8 cellular contexts compared by ENCODE assay signal in the genomic region with DNA sequence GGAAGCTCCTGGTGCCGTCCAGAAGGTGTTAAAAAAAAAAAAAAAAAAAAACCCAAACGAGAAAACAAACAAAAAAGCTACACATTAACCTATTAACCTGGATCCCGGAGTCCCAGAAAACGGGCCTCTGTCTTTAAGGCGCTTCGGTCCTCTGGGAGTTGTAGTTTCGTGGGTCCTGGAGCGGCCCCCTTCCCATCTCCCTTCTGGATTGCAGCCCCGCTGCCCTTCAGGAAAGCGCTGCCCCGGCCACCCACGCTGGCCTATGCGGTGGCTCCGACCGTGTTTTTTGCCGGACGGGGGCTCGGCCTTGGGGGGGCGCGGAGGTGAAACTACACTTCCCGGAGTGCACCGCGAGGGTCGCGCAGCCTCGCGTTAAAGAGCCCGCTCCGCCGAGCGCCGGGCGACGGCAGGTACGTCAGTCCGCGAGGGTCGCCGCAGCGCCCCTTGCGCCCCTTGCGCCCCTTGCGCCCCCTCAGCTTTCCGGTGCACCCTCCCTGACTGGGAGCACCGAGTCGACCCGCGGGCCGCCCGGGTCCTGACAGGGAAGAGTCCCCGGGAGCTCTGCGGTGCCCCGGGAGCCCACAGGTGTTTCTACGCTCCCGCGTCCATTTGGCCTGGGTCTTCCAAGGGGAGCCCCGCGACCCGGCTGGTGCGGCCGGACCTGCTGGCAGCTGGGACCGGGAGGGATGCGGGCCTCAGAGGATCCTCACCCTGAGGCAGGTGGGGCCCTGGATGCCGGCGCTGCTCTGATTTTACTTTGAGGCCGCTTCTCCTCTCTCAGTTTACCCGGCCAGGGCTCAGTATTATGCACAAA.
DNase-seq lines count a peak whose midpoint lies in the region; ATAC-seq and TF ChIP-seq lines count a peak whose summit lies in the region.

A gene (plus strand): TSS at position 375 of the 814 bp plus-strand sequence. CDS start 8,596 bp downstream, outside the sequence.

- peak; percentile 84 for ATAC-seq in GM19455 (IDR thresholded peaks at IDR 0.05; ENCODE audit: unreplicated experiment)

- H3K36me3 ChIP-seq in neuron (ENCODE audit: insufficient read depth, low read length) (no peaks in the 10 kb centered on the region), subcutaneous abdominal adipose tissue (ENCODE audit: control insufficient read depth in 5 of 5, insufficient read depth in 5 of 5, low read length in 5 of 5) (no peaks in the 10 kb centered on the region)

- H2AFZ ChIP-seq in neuron (ENCODE audit: low read depth, low read length), result peak within 1 kb of the TSS; percentile 97

- H3K9me3 ChIP-seq in neuron (ENCODE audit: low read length), result no peaks in the 10 kb centered on the region
- no peaks in the 10 kb centered on the region for H3K9me3 ChIP-seq in subcutaneous abdominal adipose tissue (ENCODE audit: control insufficient read depth in 5 of 5, low read length in 5 of 5)

- H3K4me3 ChIP-seq in HL-60 (replicated peaks; ENCODE audit: insufficient read depth, low read length), result peak within 1 kb of the TSS; percentile 100
- H3K4me3 ChIP-seq in neuron (ENCODE audit: low read length), result peak within 1 kb of the TSS; percentile 80
- peak within 1 kb of the TSS; percentile 83 to 92 (median 85) for H3K4me3 ChIP-seq in subcutaneous abdominal adipose tissue (ENCODE audit: low read depth in 1 of 5, low read length in 5 of 5)

- DNase-seq in COR-L47 (lab: John Stamatoyannopoulos, UW) (peak; percentile 54), HL-60 (ENCODE audit: low read depth in 1 of 2, low spot score in 1 of 2) (peak; percentile 42 to 57), RKO (ENCODE audit: low spot score) (peak; percentile 85), foreskin melanocyte (peak; percentile 67)
- DNase-seq in activated effector memory CD4-positive, alpha-beta T cell treated with anti-CD3 and anti-CD28 coated beads, Interleukin-2, amount 50 U/mL, for 16 hours, result peak; percentile 89

- peak within 1 kb of the TSS; percentile 63 to 98 (median 95) for H3K9ac ChIP-seq in subcutaneous abdominal adipose tissue (ENCODE audit: low read length in 5 of 5)

- H3K27me3 ChIP-seq in HL-60 (ENCODE audit: insufficient read depth, poor library complexity, severe bottlenecking) (no peaks in the 10 kb centered on the region), neuron (ENCODE audit: insufficient read depth, low read length) (no peaks in the 10 kb centered on the region), subcutaneous abdominal adipose tissue (ENCODE audit: control insufficient read depth in 5 of 5, insufficient read depth in 4 of 5, low read length in 5 of 5) (no peaks in the 10 kb centered on the region)

- peaks cover 5% of the 10 kb centered on the region for H3K4me1 ChIP-seq in neuron (ENCODE audit: insufficient read depth, low read length)
- peaks cover 0 to 16% (median 15%) of the 10 kb centered on the region in 5 donors for H3K4me1 ChIP-seq in subcutaneous abdominal adipose tissue (ENCODE audit: control insufficient read depth in 5 of 5, insufficient read depth in 5 of 5, low read length in 5 of 5)

- TF ChIP-seq CTCF in HL-60 (IDR thresholded peaks at IDR 0.05; ENCODE audit: insufficient read depth, low read length), result no peak

- H3K27ac ChIP-seq in HL-60 (replicated peaks) (peak within 1 kb of the TSS; percentile 100), subcutaneous abdominal adipose tissue (ENCODE audit: low read depth, low read length) (peak within 1 kb of the TSS; percentile 96)

Comparison
In these comparisons a context has a peak if more than half of its experiments do, and no peak if none do; other contexts are left out.
1. Peak in every context shown above with its lines: DNase-seq, ATAC-seq, H3K4me3 ChIP-seq and H3K27ac ChIP-seq.